1 cellular context compared by ENCODE assay signal in the genomic region with DNA sequence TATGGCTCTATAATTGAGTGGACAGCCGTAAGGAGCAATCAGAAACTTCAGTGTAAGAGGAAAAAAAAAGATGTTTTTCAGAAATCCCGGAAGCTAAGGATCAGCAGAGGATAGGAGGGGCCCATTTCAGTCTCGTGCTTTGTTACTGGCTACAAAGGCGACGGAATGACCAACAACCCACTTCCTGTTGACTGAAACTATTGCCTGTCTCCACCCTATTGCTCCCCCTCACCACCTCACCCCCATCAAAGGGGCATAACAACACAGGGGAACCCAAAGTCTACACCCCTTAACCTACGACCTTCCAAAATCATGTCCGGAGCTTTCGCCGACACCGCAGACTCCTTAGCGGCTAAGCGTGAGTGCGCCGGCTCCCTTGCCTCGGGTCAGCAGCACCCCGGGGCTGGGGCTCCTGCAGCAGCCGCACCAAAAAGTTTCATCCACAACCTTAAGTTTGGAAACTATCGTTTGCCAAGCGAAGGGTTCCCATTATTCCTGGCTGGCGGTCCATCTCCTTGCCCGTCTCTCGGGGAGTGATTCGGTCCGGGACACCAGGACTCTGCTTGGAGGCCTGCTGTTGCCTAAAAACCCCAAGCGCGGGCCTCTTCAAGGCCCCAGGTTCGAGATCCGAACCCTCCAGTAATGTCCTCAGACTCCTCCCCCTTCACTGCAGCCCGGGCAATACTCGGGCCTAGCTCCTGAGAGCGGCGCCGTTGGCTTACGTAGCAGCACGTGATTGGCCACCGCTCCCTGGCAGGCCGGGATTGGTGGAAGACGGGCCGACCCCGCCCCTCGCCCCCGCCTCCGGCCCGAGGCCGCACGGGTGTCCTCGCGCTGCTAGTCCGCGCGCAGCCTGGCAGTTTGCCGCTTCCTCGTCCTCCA.
A peak's percentile ranks its signal among the peaks of the same experiment; 100 is the strongest.
TF ChIP-seq lines count a peak whose summit lies in the region.

TSS of gene TPP2 (plus strand) at position 840 of the 882 bp plus-strand sequence. CDS start 53 bp downstream, outside the sequence.

TF ChIP-seq in HepG2, 621 proteins besides CTCF, POLR2A, EP300 and RAD21 (continued from another document):
- TF ChIP-seq ZSCAN25 (CRISPR knock-in tag; IDR thresholded peaks at IDR 0.05) (no peak), U2AF2 (IDR thresholded peaks at IDR 0.05; ENCODE audit: low read depth, low read length) (no peak), ZNF253 (CRISPR knock-in tag; IDR thresholded peaks at IDR 0.05; ENCODE audit: borderline replicate concordance) (no peak), ZNF335 (CRISPR knock-in tag; IDR thresholded peaks at IDR 0.05) (peak; percentile 61; the same call in 1 of the 2 replicates), JUND (CRISPR knock-in tag; IDR thresholded peaks at IDR 0.05) (0 out of 2 replicates have a peak, but pooled peaks have one; percentile 10), PAWR (CRISPR knock-in tag; IDR thresholded peaks at IDR 0.05; ENCODE audit: borderline replicate concordance) (no peak), ZNF460 (CRISPR knock-in tag; IDR thresholded peaks at IDR 0.05; ENCODE audit: borderline replicate concordance) (no peak; the same call in 1 of the 2 replicates), MTF1 (CRISPR knock-in tag; IDR thresholded peaks at IDR 0.05) (no peak), SNAI1 (CRISPR knock-in tag; IDR thresholded peaks at IDR 0.05; ENCODE audit: borderline replicate concordance) (no peak), SOX13 (IDR thresholded peaks at IDR 0.05) (0 out of 2 replicates have a peak, but pooled peaks have one; percentile 10), SOX13 (CRISPR knock-in tag; conservative IDR thresholded peaks at IDR 0.05 in 1 of 2, IDR thresholded peaks at IDR 0.05 in 1 of 2) (peak in 1 of 2 experiments; percentile 33; a peak in 1 of 4 replicates), ZNF841 (CRISPR knock-in tag; IDR thresholded peaks at IDR 0.05; ENCODE audit: borderline replicate concordance) (no peak), NBN (conservative IDR thresholded peaks at IDR 0.05) (no peak), THRA (CRISPR knock-in tag; IDR thresholded peaks at IDR 0.05; ENCODE audit: borderline replicate concordance) (no peak; the same call in 1 of the 2 replicates)
- TF ChIP-seq, protein P1, sequence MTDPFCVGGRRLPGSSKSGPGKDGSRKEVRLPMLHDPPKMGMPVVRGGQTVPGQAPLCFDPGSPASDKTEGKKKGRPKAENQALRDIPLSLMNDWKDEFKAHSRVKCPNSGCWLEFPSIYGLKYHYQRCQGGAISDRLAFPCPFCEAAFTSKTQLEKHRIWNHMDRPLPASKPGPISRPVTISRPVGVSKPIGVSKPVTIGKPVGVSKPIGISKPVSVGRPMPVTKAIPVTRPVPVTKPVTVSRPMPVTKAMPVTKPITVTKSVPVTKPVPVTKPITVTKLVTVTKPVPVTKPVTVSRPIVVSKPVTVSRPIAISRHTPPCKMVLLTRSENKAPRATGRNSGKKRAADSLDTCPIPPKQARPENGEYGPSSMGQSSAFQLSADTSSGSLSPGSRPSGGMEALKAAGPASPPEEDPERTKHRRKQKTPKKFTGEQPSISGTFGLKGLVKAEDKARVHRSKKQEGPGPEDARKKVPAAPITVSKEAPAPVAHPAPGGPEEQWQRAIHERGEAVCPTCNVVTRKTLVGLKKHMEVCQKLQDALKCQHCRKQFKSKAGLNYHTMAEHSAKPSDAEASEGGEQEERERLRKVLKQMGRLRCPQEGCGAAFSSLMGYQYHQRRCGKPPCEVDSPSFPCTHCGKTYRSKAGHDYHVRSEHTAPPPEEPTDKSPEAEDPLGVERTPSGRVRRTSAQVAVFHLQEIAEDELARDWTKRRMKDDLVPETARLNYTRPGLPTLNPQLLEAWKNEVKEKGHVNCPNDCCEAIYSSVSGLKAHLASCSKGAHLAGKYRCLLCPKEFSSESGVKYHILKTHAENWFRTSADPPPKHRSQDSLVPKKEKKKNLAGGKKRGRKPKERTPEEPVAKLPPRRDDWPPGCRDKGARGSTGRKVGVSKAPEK (CRISPR knock-in tag; IDR thresholded peaks at IDR 0.05; ENCODE audit: borderline replicate concordance): no peak
